8 cellular contexts compared by ENCODE assay signal in the genomic region with DNA sequence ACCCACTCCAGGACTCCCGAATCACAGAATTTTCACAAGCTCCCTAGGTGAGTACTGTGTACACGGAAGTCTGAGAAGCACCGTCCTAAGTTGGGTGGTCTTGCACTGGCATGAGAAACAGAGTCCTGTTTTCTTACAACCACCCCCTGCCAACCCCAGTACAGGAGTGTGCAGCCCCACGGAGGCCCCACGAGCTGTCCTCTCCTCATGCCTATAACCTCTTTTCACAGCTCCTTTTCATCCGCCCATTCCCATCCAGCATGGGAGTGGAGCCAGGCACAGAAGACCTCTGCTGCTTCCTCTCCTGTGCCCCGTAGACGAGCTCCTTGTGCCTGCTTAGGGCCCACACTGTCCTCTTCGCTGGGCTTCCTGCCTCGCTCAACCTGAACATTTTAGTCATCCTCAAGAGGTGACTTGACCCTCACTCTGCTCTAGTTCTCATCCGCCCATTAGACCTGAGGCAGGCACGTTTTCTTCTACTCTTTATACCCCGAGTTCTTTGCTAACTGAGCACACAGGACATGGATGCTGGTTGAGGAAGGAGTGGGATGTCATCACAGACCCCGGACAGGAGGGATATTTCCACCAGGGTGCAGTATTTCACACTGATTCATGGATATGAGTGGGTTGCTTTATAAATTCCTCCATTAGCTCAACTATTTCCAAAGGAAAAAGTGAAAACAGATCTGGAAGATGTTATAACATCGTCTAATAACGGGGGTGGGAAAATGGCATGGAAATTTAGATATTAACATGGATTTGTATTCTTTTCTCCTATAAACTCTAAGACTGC.
A peak's percentile ranks its signal among the peaks of the same experiment; 100 is the strongest.
DNase-seq lines count a peak whose midpoint lies in the region; ATAC-seq and TF ChIP-seq lines count a peak whose summit lies in the region.

No MANE protein-coding gene starts in this region.

- H3K4me3 ChIP-seq in HL-60 (replicated peaks; ENCODE audit: insufficient read depth, low read length), result no peak overlapping the region
- no peak overlapping the region for H3K4me3 ChIP-seq in astrocyte of the cerebellum (ENCODE audit: low read depth, low read length)
- no peak overlapping the region for H3K4me3 ChIP-seq in right atrium auricular region
- H3K4me3 ChIP-seq in gastrocnemius medialis, result no peak overlapping the region

- no peak overlapping the region for H3K4me3 Mint-ChIP-seq in CD14-positive monocyte

- H3K36me3 Mint-ChIP-seq in CD14-positive monocyte, result no peaks in the 10 kb centered on the region

- H3K27me3 ChIP-seq in HL-60 (ENCODE audit: insufficient read depth, poor library complexity, severe bottlenecking), result peaks cover 3% of the 10 kb centered on the region
- no peaks in the 10 kb centered on the region for H3K27me3 ChIP-seq in right atrium auricular region
- H3K27me3 ChIP-seq in gastrocnemius medialis, result no peaks in the 10 kb centered on the region

- peak in 1 of 2 donors; percentile 62 for ATAC-seq in gastrocnemius medialis

- TF ChIP-seq CTCF in HL-60 (IDR thresholded peaks at IDR 0.05; ENCODE audit: insufficient read depth, low read length) (peak; percentile 7), astrocyte of the cerebellum (IDR thresholded peaks at IDR 0.05; ENCODE audit: low read depth, low read length, missing control alignments) (peak; percentile 51), right atrium auricular region (IDR thresholded peaks at IDR 0.05) (peak; percentile 25 to 69), gastrocnemius medialis (IDR thresholded peaks at IDR 0.05 in 4 of 5, conservative IDR thresholded peaks at IDR 0.05 in 1 of 5) (peak; percentile 25 to 53 (median 43)), CD14-positive monocyte (IDR thresholded peaks at IDR 0.05) (no peak)

- intact Hi-C loops in gastrocnemius medialis (cut with DNase I; ENCODE audit: low total_unique reads) (loop anchor here (10.0 kb wide), 1 partner anchor 339 kb away; a partner anchor contains a TSS), CD14-positive monocyte (cut with micrococcal nuclease) (no loop called here)

- H3K4me1 ChIP-seq in right atrium auricular region, result peaks cover 0 to 4% of the 10 kb centered on the region in 2 donors
- H3K4me1 ChIP-seq in gastrocnemius medialis, result peaks cover 0 to 1% of the 10 kb centered on the region in 2 donors

- H3K27ac ChIP-seq in HL-60 (replicated peaks), result no peak overlapping the region
- no peak overlapping the region for H3K27ac ChIP-seq in right atrium auricular region
- H3K27ac ChIP-seq in gastrocnemius medialis, result no peak overlapping the region

- in situ Hi-C loops in astrocyte of the cerebellum (cut with HindIII; ENCODE audit: low sequenced_read_pairs) (no loop called here), gastrocnemius medialis (cut with MboI; ENCODE audit: low sequenced_read_pairs in 4 of 4) (loop anchor here in 2 of 4 donors (5.0 to 10.0 kb wide), 2 partner anchors 409 to 412 kb away; no protein-coding TSS in a partner anchor)

- TF ChIP-seq POLR2A in gastrocnemius medialis (IDR thresholded peaks at IDR 0.05), result no peak
- TF ChIP-seq POLR2A in erythroblast (IDR thresholded peaks at IDR 0.05; ENCODE audit: low read length), result no peak

- H3K4me1 Mint-ChIP-seq in CD14-positive monocyte, result peaks cover 3% of the 10 kb centered on the region

- DNase-seq in HL-60 (ENCODE audit: low read depth in 1 of 2, low spot score in 1 of 2) (no peak), astrocyte of the cerebellum (ENCODE audit: low read depth) (peak; percentile 19), right atrium auricular region (ENCODE audit: low spot score) (no peak), gastrocnemius medialis (no peak), erythroblast (lab: John Stamatoyannopoulos, UW) (no peak), CD14-positive monocyte (ENCODE audit: low spot score) (no peak), UCSD-AML1 (lab: John Stamatoyannopoulos, UW; ENCODE audit: unreplicated experiment) (no peak)
- DNase-seq in activated CD4-positive, CD25-positive, alpha-beta regulatory T cell (lab: John Stamatoyannopoulos, UW), result no peak

- no peaks in the 10 kb centered on the region for H3K9me3 ChIP-seq in right atrium auricular region
- H3K9me3 ChIP-seq in gastrocnemius medialis, result no peaks in the 10 kb centered on the region

- peaks cover 1 to 11% (median 10%) of the 10 kb centered on the region in 3 donors for H3K27me3 Mint-ChIP-seq in CD14-positive monocyte (ENCODE audit: low read depth in 3 of 3)

- H3K9me3 Mint-ChIP-seq in CD14-positive monocyte, result peaks cover 0 to 2% (median 0%) of the 10 kb centered on the region in 7 donors

- no peak overlapping the region for H3K27ac Mint-ChIP-seq in CD14-positive monocyte

- no peaks in the 10 kb centered on the region for H3K36me3 ChIP-seq in right atrium auricular region
- no peaks in the 10 kb centered on the region for H3K36me3 ChIP-seq in gastrocnemius medialis
